ENCODE assay signal across 16 cellular contexts in the genomic region with DNA sequence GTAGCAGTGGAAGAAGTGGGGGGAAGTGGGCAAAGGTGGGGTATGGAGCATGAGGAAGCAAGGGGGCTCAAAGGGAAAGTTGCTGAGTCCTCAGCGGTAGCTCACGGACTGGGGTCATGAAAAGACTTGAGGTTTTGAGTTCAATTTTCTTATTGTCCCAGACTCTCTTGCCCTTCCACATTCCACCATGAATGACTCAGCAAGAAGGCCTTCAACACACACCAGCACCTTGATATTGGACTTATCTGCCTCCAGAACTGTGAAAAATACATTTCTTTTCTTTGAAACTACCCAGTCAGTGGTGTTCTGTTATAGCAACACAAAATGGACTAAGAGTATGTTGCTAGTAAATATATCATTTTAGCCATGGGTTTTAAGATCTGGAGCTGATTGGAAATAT. TPM values are rescaled to one million over a fixed set of nuclear protein-coding genes. Genes with fewer than 3 reads are reported as not detected.
DNase-seq lines count a peak whose midpoint lies in the region; ATAC-seq and TF ChIP-seq lines count a peak whose summit lies in the region.
"Had no signal": no experiment of that assay in that cellular context is flagged by ENCODE, and none has a peak within 500 bp of the region (broad histone marks: within the 10 kb centered on the region; RNA-seq: fewer than 3 reads in every experiment).

No MANE protein-coding gene starts in this region.

- H3K4me3 ChIP-seq in RWPE2 (ENCODE audit: severe bottlenecking), result no peak overlapping the region
- H3K4me3 ChIP-seq in fibroblast of mammary gland (ENCODE audit: control insufficient read depth, low read depth, low read length), result no peak overlapping the region
- H3K4me3 ChIP-seq in lower lobe of right lung, result no peak overlapping the region
- H3K4me3 ChIP-seq: gastrocnemius medialis had no signal

- H3K4me1 ChIP-seq in RWPE2 (ENCODE audit: insufficient read depth, poor library complexity, severe bottlenecking) (peaks cover 29% of the 10 kb centered on the region), lower lobe of right lung (no peaks in the 10 kb centered on the region)
- H3K4me1 ChIP-seq: gastrocnemius medialis, parathyroid adenoma had no signal

- H3K36me3 ChIP-seq in RWPE2 (ENCODE audit: low read depth) (no peaks in the 10 kb centered on the region), lower lobe of right lung (no peaks in the 10 kb centered on the region)
- H3K36me3 ChIP-seq: gastrocnemius medialis had no signal

- H3K27me3 ChIP-seq in RWPE2 (ENCODE audit: insufficient read depth, poor library complexity, severe bottlenecking) (no peaks in the 10 kb centered on the region), lower lobe of right lung (ENCODE audit: low read depth) (no peaks in the 10 kb centered on the region)
- H3K27me3 ChIP-seq: gastrocnemius medialis had no signal

- DNase-seq in activated naive CD8-positive, alpha-beta T cell treated with anti-CD3 and anti-CD28 coated beads, Interleukin-2, amount 50 U/mL, for 24 hours, result no peak
- no peak for DNase-seq in activated naive CD8-positive, alpha-beta T cell treated with anti-CD3 and anti-CD28 coated beads for 36 hours
- no peak for DNase-seq in RWPE2 (ENCODE audit: low spot score)
- peak; percentile 10 for DNase-seq in fibroblast of mammary gland (ENCODE audit: low read depth)
- no peak for DNase-seq in type B pancreatic cell (ENCODE audit: extremely low spot score, unreplicated experiment)
- no peak for DNase-seq in lower lobe of right lung
- no peak for DNase-seq in endothelial cell (ENCODE audit: low spot score)
- DNase-seq in medulla oblongata (ENCODE audit: extremely low spot score), result no peak
- DNase-seq: activated CD4-positive, alpha-beta T cell treated with anti-CD3 and anti-CD28 coated beads for 36 hours; activated T-cell treated with anti-CD3 and anti-CD28 coated beads for 4 hours; gastrocnemius medialis; NCI-H1417 treated with DMSO at 0.1 percent for 48 hours; substantia nigra had no signal

- peak overlapping the region; percentile 23 for H3K27ac Mint-ChIP-seq in activated naive CD8-positive, alpha-beta T cell treated with anti-CD3 and anti-CD28 coated beads, Interleukin-2, amount 50 U/mL, for 24 hours
- no peak overlapping the region for H3K27ac Mint-ChIP-seq in activated naive CD8-positive, alpha-beta T cell treated with anti-CD3 and anti-CD28 coated beads for 36 hours
- H3K27ac Mint-ChIP-seq in type B pancreatic cell (peak overlapping the region; percentile 86), endothelial cell (ENCODE audit: unreplicated experiment) (no peak overlapping the region)
- H3K27ac Mint-ChIP-seq: activated CD4-positive, alpha-beta T cell treated with anti-CD3 and anti-CD28 coated beads for 36 hours had no signal

- H3K27me3 Mint-ChIP-seq in activated naive CD8-positive, alpha-beta T cell treated with anti-CD3 and anti-CD28 coated beads, Interleukin-2, amount 50 U/mL, for 24 hours, result no peaks in the 10 kb centered on the region
- no peaks in the 10 kb centered on the region for H3K27me3 Mint-ChIP-seq in activated naive CD8-positive, alpha-beta T cell treated with anti-CD3 and anti-CD28 coated beads for 36 hours
- H3K27me3 Mint-ChIP-seq in type B pancreatic cell (no peaks in the 10 kb centered on the region), endothelial cell (ENCODE audit: unreplicated experiment) (no peaks in the 10 kb centered on the region)
- H3K27me3 Mint-ChIP-seq: activated CD4-positive, alpha-beta T cell treated with anti-CD3 and anti-CD28 coated beads for 36 hours had no signal

- ATAC-seq in activated naive CD8-positive, alpha-beta T cell treated with anti-CD3 and anti-CD28 coated beads, Interleukin-2, amount 50 U/mL, for 24 hours, result no peak
- ATAC-seq in RWPE2 (ENCODE audit: low read depth), result peak; percentile 85
- ATAC-seq in lower lobe of right lung, result no peak
- ATAC-seq: activated CD4-positive, alpha-beta T cell treated with anti-CD3 and anti-CD28 coated beads for 36 hours; gastrocnemius medialis had no signal

- no peaks in the 10 kb centered on the region for H3K9me3 Mint-ChIP-seq in activated naive CD8-positive, alpha-beta T cell treated with anti-CD3 and anti-CD28 coated beads, Interleukin-2, amount 50 U/mL, for 24 hours
- no peaks in the 10 kb centered on the region for H3K9me3 Mint-ChIP-seq in activated naive CD8-positive, alpha-beta T cell treated with anti-CD3 and anti-CD28 coated beads for 36 hours
- no peaks in the 10 kb centered on the region for H3K9me3 Mint-ChIP-seq in type B pancreatic cell
- no peaks in the 10 kb centered on the region for H3K9me3 Mint-ChIP-seq in endothelial cell (ENCODE audit: unreplicated experiment)

- H3K9me3 ChIP-seq in RWPE2 (ENCODE audit: severe bottlenecking) (no peaks in the 10 kb centered on the region), lower lobe of right lung (no peaks in the 10 kb centered on the region)
- H3K9me3 ChIP-seq: gastrocnemius medialis had no signal

- no peak for TF ChIP-seq CTCF in RWPE2 (IDR thresholded peaks at IDR 0.05; ENCODE audit: poor library complexity, severe bottlenecking)
- TF ChIP-seq CTCF in fibroblast of mammary gland (conservative IDR thresholded peaks at IDR 0.05; ENCODE audit: control insufficient read depth, insufficient read depth, low read depth, low read length), result no peak
- no peak for TF ChIP-seq CTCF in type B pancreatic cell (conservative IDR thresholded peaks at IDR 0.05)
- TF ChIP-seq CTCF in lower lobe of right lung (IDR thresholded peaks at IDR 0.05), result no peak
- TF ChIP-seq CTCF in endothelial cell (IDR thresholded peaks at IDR 0.05; ENCODE audit: unreplicated experiment), result no peak

- H3K36me3 Mint-ChIP-seq in activated naive CD8-positive, alpha-beta T cell treated with anti-CD3 and anti-CD28 coated beads, Interleukin-2, amount 50 U/mL, for 24 hours (ENCODE audit: low read depth), result no peaks in the 10 kb centered on the region
- H3K36me3 Mint-ChIP-seq in activated naive CD8-positive, alpha-beta T cell treated with anti-CD3 and anti-CD28 coated beads for 36 hours, result no peaks in the 10 kb centered on the region
- H3K36me3 Mint-ChIP-seq in type B pancreatic cell (no peaks in the 10 kb centered on the region), endothelial cell (ENCODE audit: low read depth, unreplicated experiment) (no peaks in the 10 kb centered on the region)

- no peak overlapping the region for H3K4me3 Mint-ChIP-seq in activated naive CD8-positive, alpha-beta T cell treated with anti-CD3 and anti-CD28 coated beads, Interleukin-2, amount 50 U/mL, for 24 hours
- H3K4me3 Mint-ChIP-seq in activated naive CD8-positive, alpha-beta T cell treated with anti-CD3 and anti-CD28 coated beads for 36 hours, result no peak overlapping the region
- H3K4me3 Mint-ChIP-seq in type B pancreatic cell (peak overlapping the region; percentile 11), endothelial cell (ENCODE audit: unreplicated experiment) (no peak overlapping the region)
- H3K4me3 Mint-ChIP-seq: activated CD4-positive, alpha-beta T cell treated with anti-CD3 and anti-CD28 coated beads for 36 hours had no signal

- peaks cover 2% of the 10 kb centered on the region for H3K4me1 Mint-ChIP-seq in activated naive CD8-positive, alpha-beta T cell treated with anti-CD3 and anti-CD28 coated beads, Interleukin-2, amount 50 U/mL, for 24 hours
- H3K4me1 Mint-ChIP-seq in activated naive CD8-positive, alpha-beta T cell treated with anti-CD3 and anti-CD28 coated beads for 36 hours, result peaks cover 4% of the 10 kb centered on the region
- H3K4me1 Mint-ChIP-seq in type B pancreatic cell (ENCODE audit: unreplicated experiment) (no peaks in the 10 kb centered on the region), endothelial cell (ENCODE audit: unreplicated experiment) (no peaks in the 10 kb centered on the region)

- peak overlapping the region; percentile 64 for H3K27ac ChIP-seq in RWPE2 (ENCODE audit: poor library complexity, severe bottlenecking)
- H3K27ac ChIP-seq in lower lobe of right lung, result no peak overlapping the region
- H3K27ac ChIP-seq: gastrocnemius medialis, parathyroid adenoma had no signal

- intact Hi-C loops in lower lobe of right lung (cut with DNase I), result no loop called here

RNA-seq across cellular contexts. Expression of a gene that starts 17.3 kb away (rescaled TPM):
- total RNA-seq in activated naive CD8-positive, alpha-beta T cell treated with anti-CD3 and anti-CD28 coated beads for 36 hours, result not detected
- 0.80 and 1.2 TPM in 2 replicates for total RNA-seq in type B pancreatic cell (ENCODE audit: low replicate concordance)
- total RNA-seq in lower lobe of right lung, result 0.32 TPM
- not detected for total RNA-seq in endothelial cell (ENCODE audit: unreplicated experiment)
- total RNA-seq: activated CD4-positive, alpha-beta T cell treated with anti-CD3 and anti-CD28 coated beads for 36 hours; gastrocnemius medialis; NCI-H460; T-helper 1 cell treated with Interleukin-12 subunit alpha and Interleukin-12 subunit beta and Interleukin-4 antibody, amounts not matched to agents 30 ng/mL and 1 ng/mL, for 36 hours had no signal

RNA-seq across cellular contexts. Expression of a gene that starts 32.1 kb away (rescaled TPM):
- total RNA-seq in activated naive CD8-positive, alpha-beta T cell treated with anti-CD3 and anti-CD28 coated beads for 36 hours, result 10 to 100 TPM; 68.2 to 70.7 TPM
- total RNA-seq in type B pancreatic cell (ENCODE audit: low replicate concordance) (67.4 and 73.0 TPM in 2 replicates), lower lobe of right lung (43.8 TPM), endothelial cell (ENCODE audit: unreplicated experiment) (81.3 TPM)

Comparison
In these comparisons a context has a peak if more than half of its experiments do, and no peak if none do; other contexts are left out.
1. H3K27ac Mint-ChIP-seq: peak in activated naive CD8-positive, alpha-beta T cell treated with anti-CD3 and anti-CD28 coated beads, Interleukin-2, amount 50 U/mL, for 24 hours (single experiment) and type B pancreatic cell (single experiment); none in activated naive CD8-positive, alpha-beta T cell treated with anti-CD3 and anti-CD28 coated beads for 36 hours (single experiment) and endothelial cell (single experiment).